In the genomic region with DNA sequence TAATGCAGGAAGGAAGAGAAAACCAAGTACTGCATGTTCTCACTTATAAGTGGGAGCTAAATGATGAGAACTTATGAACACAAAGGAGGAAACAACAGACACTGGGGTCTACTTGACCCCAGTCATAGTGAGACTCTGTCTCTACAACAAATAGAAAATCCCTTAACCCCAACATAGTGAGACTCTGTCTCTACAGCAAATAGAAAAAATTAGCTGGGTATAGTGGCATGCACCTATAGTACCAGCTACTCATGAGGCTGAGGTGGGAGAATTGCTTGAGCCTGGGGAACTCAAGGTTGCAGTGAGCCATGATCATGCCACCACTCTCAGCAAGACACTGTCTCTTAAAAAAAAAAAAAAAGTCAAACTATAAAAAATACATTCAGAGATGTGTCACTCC, we compare ENCODE assay signal across 16 cellular contexts.
"Had no signal": no experiment of that assay in that cellular context is flagged by ENCODE, and none has a peak within 500 bp of the region (broad histone marks: within the 10 kb centered on the region; RNA-seq: fewer than 3 reads in every experiment).

No MANE protein-coding gene starts in this region.

- H3K4me3 Mint-ChIP-seq: activated CD4-positive, alpha-beta T cell treated with anti-CD3 and anti-CD28 coated beads for 36 hours; activated CD8-positive, alpha-beta T cell treated with anti-CD3 and anti-CD28 coated beads for 36 hours; activated T-cell treated with anti-CD3 and anti-CD28 coated beads, Interleukin-2, amount 50 U/mL, for 72 hours; endodermal cell; naive B cell had no signal

- DNase-seq: activated CD4-positive, alpha-beta T cell treated with anti-CD3 and anti-CD28 coated beads for 36 hours; activated CD8-positive, alpha-beta memory T cell treated with anti-CD3 and anti-CD28 coated beads, Interleukin-2, amount 50 U/mL, for 4 hours; activated CD8-positive, alpha-beta T cell treated with anti-CD3 and anti-CD28 coated beads for 36 hours; activated gamma-delta T cell treated with Interleukin-2 at 50 U/mL for 16 hours; activated T-cell treated with anti-CD3 and anti-CD28 coated beads, Interleukin-2, amount 50 U/mL, for 72 hours; aorta; endodermal cell; hippocampal formation; kidney glomerular epithelial cell; lower lobe of right lung; midbrain; naive B cell; retina; stimulated activated CD4-positive, alpha-beta T cell treated with anti-CD3 and anti-CD28 coated beads, Interleukin-4, amount 100 ng/mL, for 4 hours; stomach had no signal

- H3K27ac Mint-ChIP-seq: activated CD4-positive, alpha-beta T cell treated with anti-CD3 and anti-CD28 coated beads for 36 hours; activated CD8-positive, alpha-beta T cell treated with anti-CD3 and anti-CD28 coated beads for 36 hours; activated T-cell treated with anti-CD3 and anti-CD28 coated beads, Interleukin-2, amount 50 U/mL, for 72 hours; endodermal cell; naive B cell had no signal

- H3K4me1 Mint-ChIP-seq: activated CD4-positive, alpha-beta T cell treated with anti-CD3 and anti-CD28 coated beads for 36 hours; endodermal cell had no signal

- ATAC-seq: activated CD4-positive, alpha-beta T cell treated with anti-CD3 and anti-CD28 coated beads for 36 hours; activated CD8-positive, alpha-beta T cell treated with anti-CD3 and anti-CD28 coated beads for 36 hours; activated T-cell treated with anti-CD3 and anti-CD28 coated beads, Interleukin-2, amount 50 U/mL, for 72 hours; lower lobe of right lung had no signal

- H3K4me3 ChIP-seq: breast epithelium, lower lobe of right lung, stomach had no signal
